In the genomic region with DNA sequence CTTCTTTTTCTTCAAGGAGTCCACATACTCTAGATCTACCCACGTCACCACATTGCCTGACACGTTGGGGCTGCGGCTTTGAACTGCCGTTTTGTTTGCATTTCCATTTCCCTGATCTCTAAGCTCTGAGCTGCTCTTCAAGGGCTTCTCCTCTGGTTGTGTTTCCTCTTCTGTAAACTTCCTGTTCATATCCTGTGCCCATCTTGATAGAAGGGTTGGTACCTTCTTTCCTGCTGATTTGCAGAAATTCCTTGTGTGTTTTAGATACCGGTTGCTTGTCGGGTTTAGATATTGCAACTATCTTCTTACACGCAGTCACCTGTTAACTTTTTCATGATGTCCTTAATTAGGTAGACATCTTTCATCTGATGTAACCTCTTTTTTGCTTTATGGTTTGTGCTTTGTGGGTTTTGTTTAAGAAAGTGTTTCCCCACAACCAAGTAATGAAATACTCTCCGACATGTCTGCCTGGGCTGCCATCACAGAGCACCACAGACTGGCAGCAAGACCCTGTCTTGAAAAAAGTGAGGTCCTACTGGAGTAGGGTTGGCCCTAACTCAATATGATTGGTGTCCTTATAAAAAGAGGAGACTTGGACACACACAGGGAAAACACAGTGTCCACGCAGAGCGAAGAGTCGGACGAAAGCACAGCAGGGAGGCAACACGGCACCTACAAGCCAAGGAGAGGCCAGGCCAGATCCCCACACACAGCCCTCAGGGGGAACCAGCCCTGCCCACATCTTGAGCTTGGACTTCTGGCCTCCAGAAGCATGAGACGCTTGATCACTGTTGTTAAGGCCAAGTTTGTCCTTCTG, we compare ENCODE assay signal across 10 cellular contexts.
DNase-seq lines count a peak whose midpoint lies in the region; ATAC-seq, FAIRE-seq and TF ChIP-seq lines count a peak whose summit lies in the region.
"Had no signal": no experiment of that assay in that cellular context is flagged by ENCODE, and none has a peak within 500 bp of the region (broad histone marks: within the 10 kb centered on the region; RNA-seq: fewer than 3 reads in every experiment).

No MANE protein-coding gene starts in this region.

- BruUV-seq in PC-3 (replicated peaks; lab: Mats Ljungman, UMichigan), result no TSS peak

- H3K27me3 ChIP-seq in PC-3 (ENCODE audit: low read length), result no peaks in the 10 kb centered on the region
- H3K27me3 ChIP-seq: body of pancreas had no signal

- H3K27ac ChIP-seq in KOPT-K1 (ENCODE audit: low read depth, low read length, poor library complexity, severe bottlenecking) (peak overlapping the region; percentile 97), PC-3 (ENCODE audit: low read length) (no peak overlapping the region)
- H3K27ac ChIP-seq: body of pancreas had no signal

- no peaks in the 10 kb centered on the region for H3K79me2 ChIP-seq in PC-3 (ENCODE audit: low read length)

- intact Hi-C loops in PC-3 (cut with micrococcal nuclease), result no loop called here

- H3K4me1 ChIP-seq in PC-3 (ENCODE audit: insufficient read depth, low read length), result peaks cover 10% of the 10 kb centered on the region

- H3K4me2 ChIP-seq in PC-3 (ENCODE audit: low read length), result no peak overlapping the region

- no peak overlapping the region for H2AFZ ChIP-seq in PC-3 (ENCODE audit: low read length)

- H3F3A ChIP-seq in PC-3 (ENCODE audit: low read length, unreplicated experiment), result no peaks in the 10 kb centered on the region

- peaks cover 20% of the 10 kb centered on the region; the same call in 1 of the 2 replicates for H3K36me3 ChIP-seq in KOPT-K1 (ENCODE audit: insufficient read depth, low read length)
- peaks cover 8% of the 10 kb centered on the region for H3K36me3 ChIP-seq in PC-3 (ENCODE audit: low read depth, low read length)

- H4K20me1 ChIP-seq in PC-3 (ENCODE audit: low read length), result no peaks in the 10 kb centered on the region

- CTCF ChIA-PET in PC-3 (lab: Charles Lee), result no interaction called here

- H3K9ac ChIP-seq in PC-3 (ENCODE audit: low read length), result no peak overlapping the region

- DNase-seq in effector CD8-positive, alpha-beta T cell (lab: John Stamatoyannopoulos, UW), result peak; percentile 53
- DNase-seq in stimulated activated CD4-positive, alpha-beta T cell treated with anti-CD3 and anti-CD28 coated beads, Interleukin-4, amount 100 ng/mL, for 24 hours, result peak; percentile 66
- DNase-seq in PC-3 (no peak), urothelium cell line (ENCODE audit: low spot score) (no peak), COLO668 (lab: John Stamatoyannopoulos, UW; ENCODE audit: unreplicated experiment) (no peak)

- TF ChIP-seq CTCF in PC-3 (conservative IDR thresholded peaks at IDR 0.05; ENCODE audit: low read depth, low read length), result no peak

- ATAC-seq in activated CD4-positive, CD25-positive, alpha-beta regulatory T cell treated with anti-CD3 and anti-CD28 coated beads, Interleukin-2, amount 50 U/mL, for 24 hours, result peak; percentile 71 to 73
- ATAC-seq in PC-3 (no peak), GM19455 (IDR thresholded peaks at IDR 0.05; ENCODE audit: unreplicated experiment) (no peak)
- ATAC-seq: body of pancreas had no signal

- no peak overlapping the region for H3K4me3 ChIP-seq in PC-3 (ENCODE audit: low read length)
- H3K4me3 ChIP-seq: body of pancreas had no signal

- peaks cover 38% of the 10 kb centered on the region for H3K9me3 ChIP-seq in KOPT-K1 (ENCODE audit: insufficient read depth, low read length, poor library complexity, severe bottlenecking)
- no peaks in the 10 kb centered on the region for H3K9me3 ChIP-seq in PC-3 (ENCODE audit: low read length)

- FAIRE-seq in urothelium cell line (lab: Jason Lieb, UNC), result no peak
- FAIRE-seq: keratinocyte had no signal

- H3K9me2 ChIP-seq in PC-3 (replicated peaks; ENCODE audit: low read length), result no peaks in the 10 kb centered on the region

- POLR2A ChIA-PET in PC-3 (lab: Charles Lee; ENCODE audit: unreplicated experiment), result no interaction called here

Comparison
In these comparisons a context has a peak if more than half of its experiments do, and no peak if none do; other contexts are left out.
1. ATAC-seq: peak in activated CD4-positive, CD25-positive, alpha-beta regulatory T cell treated with anti-CD3 and anti-CD28 coated beads, Interleukin-2, amount 50 U/mL, for 24 hours (2 of 2); none in PC-3 (single experiment) and GM19455 (single experiment).
2. DNase-seq: peak in effector CD8-positive, alpha-beta T cell (single experiment) and stimulated activated CD4-positive, alpha-beta T cell treated with anti-CD3 and anti-CD28 coated beads, Interleukin-4, amount 100 ng/mL, for 24 hours (single experiment); none in PC-3 (single experiment), urothelium cell line (single experiment) and COLO668 (single experiment).